ENCODE assay signal across 20 cellular contexts in the genomic region with DNA sequence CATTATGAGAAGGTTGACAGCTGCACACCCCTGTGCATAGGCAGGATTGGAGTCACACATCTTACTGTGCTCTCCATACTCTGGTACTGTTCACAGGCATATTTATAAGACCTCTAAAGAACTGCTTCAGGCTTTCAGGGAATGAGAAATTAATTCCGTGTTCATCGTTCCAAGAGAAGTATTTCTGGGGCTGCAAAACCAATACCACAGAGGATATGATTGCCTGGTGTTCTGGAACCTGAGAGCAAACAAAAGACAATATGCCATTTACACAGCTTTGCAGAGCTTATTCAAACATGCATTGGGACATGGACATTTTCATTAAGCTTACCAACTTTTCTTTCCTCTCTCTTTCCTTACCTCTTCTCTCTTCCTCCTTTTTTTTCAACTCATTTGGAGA.
"Had no signal": no experiment of that assay in that cellular context is flagged by ENCODE, and none has a peak within 500 bp of the region (broad histone marks: within the 10 kb centered on the region; RNA-seq: fewer than 3 reads in every experiment).

No MANE protein-coding gene starts in this region.

- DNase-seq: activated CD4-positive, alpha-beta T cell treated with anti-CD3 and anti-CD28 coated beads for 36 hours; activated CD4-positive, alpha-beta T cell treated with anti-CD3 and anti-CD28 coated beads, Interleukin-2, amount 50 U/mL, for 48 hours; activated gamma-delta T cell; adrenal gland; foreskin melanocyte; kidney; posterior cingulate gyrus; stimulated activated naive CD8-positive, alpha-beta T cell treated with anti-CD3 and anti-CD28 coated beads, Interleukin-15, Interleukin-2, amounts not matched to agents 100 U/mL and 50 U/mL, for 24 hours; substantia nigra; transverse colon; uterus had no signal

- H3K9me3 Mint-ChIP-seq: mesothelial cell of epicardium; T-helper 2 cell treated with Interferon-gamma antibody and Interleukin-4, amounts not matched to agents 5 μg/mL and 100 μg/mL, for 36 hours; WTC11 had no signal

- H3K27ac ChIP-seq: adrenal gland, cardiac muscle cell, transverse colon, uterus had no signal

- H3K36me3 Mint-ChIP-seq: activated naive CD4-positive, alpha-beta T cell treated with anti-CD3 and anti-CD28 coated beads, Interleukin-2, amount 50 U/mL, for 72 hours; mesothelial cell of epicardium; natural killer cell treated with Interleukin-12 subunit alpha and Interleukin-12 subunit beta and Interleukin-15 and Interleukin-18, amount 100 ng/mL, for 72 hours; WTC11 had no signal

- H3K27me3 Mint-ChIP-seq: activated CD4-positive, alpha-beta T cell treated with anti-CD3 and anti-CD28 coated beads for 36 hours; natural killer cell treated with Interleukin-12 subunit alpha and Interleukin-12 subunit beta and Interleukin-15 and Interleukin-18, amount 100 ng/mL, for 72 hours had no signal

- H3K27me3 ChIP-seq: adrenal gland, transverse colon, uterus had no signal

- H3K4me1 ChIP-seq: adrenal gland, transverse colon, uterus had no signal

- H3K27ac Mint-ChIP-seq: activated CD4-positive, alpha-beta T cell treated with anti-CD3 and anti-CD28 coated beads for 36 hours; activated naive CD4-positive, alpha-beta T cell treated with anti-CD3 and anti-CD28 coated beads, Interleukin-2, amount 50 U/mL, for 72 hours; mesothelial cell of epicardium; natural killer cell treated with Interleukin-12 subunit alpha and Interleukin-12 subunit beta and Interleukin-15 and Interleukin-18, amount 100 ng/mL, for 72 hours; T-helper 2 cell treated with Interferon-gamma antibody and Interleukin-4, amounts not matched to agents 5 μg/mL and 100 μg/mL, for 36 hours; WTC11 had no signal

- FAIRE-seq: kidney, TTC549 had no signal

- H3K36me3 ChIP-seq: adrenal gland, cardiac muscle cell, transverse colon, uterus had no signal

- H3K9me3 ChIP-seq: adrenal gland, transverse colon, uterus had no signal

- H3K4me3 ChIP-seq: adrenal gland, cardiac muscle cell, lung, transverse colon, uterus had no signal

- H3K4me1 Mint-ChIP-seq: activated CD4-positive, alpha-beta T cell treated with anti-CD3 and anti-CD28 coated beads for 36 hours had no signal

- ATAC-seq: activated CD4-positive, alpha-beta T cell treated with anti-CD3 and anti-CD28 coated beads for 36 hours; activated naive CD4-positive, alpha-beta T cell treated with anti-CD3 and anti-CD28 coated beads, Interleukin-2, amount 50 U/mL, for 72 hours; left lobe of liver; natural killer cell treated with Interleukin-12 subunit alpha and Interleukin-12 subunit beta and Interleukin-15 and Interleukin-18, amount 100 ng/mL, for 72 hours; stimulated activated naive CD8-positive, alpha-beta T cell treated with anti-CD3 and anti-CD28 coated beads, Interleukin-15, Interleukin-2, amounts not matched to agents 100 U/mL and 50 U/mL, for 24 hours; WTC11 had no signal

- H3K4me3 Mint-ChIP-seq: activated CD4-positive, alpha-beta T cell treated with anti-CD3 and anti-CD28 coated beads for 36 hours; mesothelial cell of epicardium; natural killer cell treated with Interleukin-12 subunit alpha and Interleukin-12 subunit beta and Interleukin-15 and Interleukin-18, amount 100 ng/mL, for 72 hours; T-helper 2 cell treated with Interferon-gamma antibody and Interleukin-4, amounts not matched to agents 5 μg/mL and 100 μg/mL, for 36 hours; WTC11 had no signal
